ENCODE assay signal across 8 cellular contexts in the genomic region with DNA sequence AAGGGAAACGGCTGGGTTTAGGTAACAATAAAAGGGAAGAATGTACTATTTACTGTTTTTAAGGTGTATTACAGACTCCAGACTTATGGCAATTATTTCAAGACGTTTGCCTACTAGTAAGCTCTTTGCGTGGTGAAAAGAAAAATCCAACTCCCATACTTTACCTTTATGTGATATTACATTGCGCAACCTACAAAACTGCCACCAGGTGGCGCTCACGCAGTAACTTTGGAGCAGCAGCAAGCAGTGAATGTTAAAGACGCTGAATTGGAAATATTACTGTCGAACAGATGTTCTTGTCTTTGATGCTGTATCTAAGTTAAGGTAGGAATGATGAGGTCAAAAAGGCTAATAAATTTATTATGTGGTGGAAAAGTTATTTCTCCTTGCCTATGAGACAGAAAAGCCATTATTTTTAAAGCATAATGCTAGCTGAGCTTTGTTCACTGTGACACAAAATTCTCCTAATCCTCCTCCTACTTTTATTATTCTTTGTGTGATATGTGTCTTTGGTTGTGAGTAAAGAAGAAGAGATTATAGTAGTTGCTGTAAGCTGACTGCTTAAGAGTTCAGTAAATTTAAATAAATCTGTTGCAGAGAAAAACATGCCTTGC.
DNase-seq lines count a peak whose midpoint lies in the region; ATAC-seq, FAIRE-seq and TF ChIP-seq lines count a peak whose summit lies in the region.

No MANE protein-coding gene starts in this region.

- POLR2A ChIA-PET in A549 (lab: Yijun Ruan, JAX), result no interaction called here
- POLR2A ChIA-PET in MCF 10A (lab: Yijun Ruan, JAX), result interaction anchor here (0.7 to 1.1 kb wide), 3 partner anchors 21 to 386 kb away, joined by 3 read pairs; no protein-coding TSS in a partner anchor

- no peaks in the 10 kb centered on the region for H4K20me1 ChIP-seq in keratinocyte (ENCODE audit: control insufficient read depth, extremely low read depth, insufficient read depth, low read length)

- WGBS in A549 (ENCODE audit: missing lambda C conversion rate), result 7% methylated on average over 8 of the region's 8 CpGs

- no peaks in the 10 kb centered on the region for H3K79me2 ChIP-seq in keratinocyte (ENCODE audit: control insufficient read depth, insufficient read depth, low read length)

- H3K36me3 ChIP-seq in keratinocyte (ENCODE audit: control insufficient read depth in 2 of 2, extremely low read depth in 1 of 2, insufficient read depth in 2 of 2, low read length in 2 of 2), result no peaks in the 10 kb centered on the region

- no peaks in the 10 kb centered on the region for H3K9me3 Mint-ChIP-seq in MCF 10A (ENCODE audit: unreplicated experiment)

- no TSS peak for BruUV-seq in MCF 10A (replicated peaks; lab: Mats Ljungman, UMichigan)

- CTCF ChIA-PET in A549 (lab: Yijun Ruan, JAX), result interaction anchor here (0.5 to 4.9 kb wide), 14 partner anchors 9 to 1783 kb away, joined by 3 to 34 read pairs (median 3); no protein-coding TSS in a partner anchor
- CTCF ChIA-PET in MCF 10A (lab: Yijun Ruan, JAX), result interaction anchor here (0.6 to 6.6 kb wide), 34 partner anchors 10 to 999 kb away, joined by 3 to 121 read pairs (median 4); no protein-coding TSS in a partner anchor

- no peaks in the 10 kb centered on the region for H3K27me3 ChIP-seq in keratinocyte (ENCODE audit: control insufficient read depth, extremely low read depth, insufficient read depth, low read length)

- dilution Hi-C loops in keratinocyte (cut with MboI; ENCODE audit: extremely low pct_ligation_motif_present, low sequenced_read_pairs), result no loop called here

- H2AFZ ChIP-seq in keratinocyte (ENCODE audit: control insufficient read depth, low read length), result no peak overlapping the region

- TF ChIP-seq POLR2A in A549 (IDR thresholded peaks at IDR 0.05; ENCODE audit: low read length), result no peak
- TF ChIP-seq POLR2A in GM12892 (IDR thresholded peaks at IDR 0.05; ENCODE audit: low read depth, low read length), result no peak

- H3K9me1 ChIP-seq in keratinocyte (ENCODE audit: control insufficient read depth, extremely low read depth, insufficient read depth, low read length), result no peaks in the 10 kb centered on the region

- H3K27me3 Mint-ChIP-seq in MCF 10A (ENCODE audit: insufficient read depth, unreplicated experiment), result no peaks in the 10 kb centered on the region

- intact Hi-C loops in MCF 10A (cut with micrococcal nuclease), result loop anchor here (1.0 to 5.0 kb wide), 6 partner anchors 157 to 1784 kb away; no protein-coding TSS in a partner anchor

- DNase-seq in A549 (ENCODE audit: low read depth in 1 of 2, low spot score in 1 of 2) (peak; percentile 10 to 61), GM12892 (ENCODE audit: insufficient read length) (no peak), NCI-H1417 treated with DMSO at 0.1 percent for 48 hours (lab: John Stamatoyannopoulos, UW) (peak; percentile 38), MCF 10A (ENCODE audit: unreplicated experiment) (peak; percentile 83), keratinocyte (ENCODE audit: low read depth, low spot score) (peak; percentile 2)
- DNase-seq in stimulated activated CD4-positive, alpha-beta T cell treated with anti-CD3 and anti-CD28 coated beads, Interleukin-1b, Interleukin-23, amount 100 ng/mL, for 4 hours (ENCODE audit: low read depth in 2 of 2), result peak; percentile 33 to 56

- no peak overlapping the region for H3K4me3 Mint-ChIP-seq in MCF 10A (ENCODE audit: unreplicated experiment)

- no peaks in the 10 kb centered on the region for H3K4me1 Mint-ChIP-seq in MCF 10A (ENCODE audit: insufficient read depth, unreplicated experiment)

- H3K27ac ChIP-seq in A549 (no peak overlapping the region), keratinocyte (ENCODE audit: control insufficient read depth, insufficient read depth, low read length) (no peak overlapping the region)

- FAIRE-seq in A549 (lab: Jason Lieb, UNC) (no peak), GM12892 (lab: Jason Lieb, UNC) (peak; percentile 80), TTC549 (lab: Jason Lieb, UNC) (peak; percentile 46), keratinocyte (lab: Jason Lieb, UNC) (peak; percentile 48)

- TF ChIP-seq EP300 in A549 (IDR thresholded peaks at IDR 0.05), result no peak

- H3K9ac ChIP-seq in keratinocyte (ENCODE audit: control insufficient read depth, extremely low read depth, insufficient read depth, low read length), result no peak overlapping the region

- H3K9me3 ChIP-seq in A549, result no peaks in the 10 kb centered on the region
- no peaks in the 10 kb centered on the region for H3K9me3 ChIP-seq in keratinocyte (ENCODE audit: control insufficient read depth, low read depth, low read length)

- peak; percentile 77 to 85 for TF ChIP-seq RAD21 in A549 (conservative IDR thresholded peaks at IDR 0.05 in 1 of 2, IDR thresholded peaks at IDR 0.05 in 1 of 2)

- ATAC-seq in A549, result peak; percentile 76 to 85; a peak in 5 of 6 replicates
- ATAC-seq in HG02763 (IDR thresholded peaks at IDR 0.05; ENCODE audit: unreplicated experiment), result peak; percentile 83

- no peaks in the 10 kb centered on the region for H3K36me3 Mint-ChIP-seq in MCF 10A (ENCODE audit: insufficient read depth, unreplicated experiment)

- no peak overlapping the region for H3K27ac Mint-ChIP-seq in MCF 10A (ENCODE audit: low read depth, unreplicated experiment)

- peak; percentile 80 for TF ChIP-seq CTCF in A549 (IDR thresholded peaks at IDR 0.05)
- TF ChIP-seq CTCF in MCF 10A (IDR thresholded peaks at IDR 0.05; ENCODE audit: unreplicated experiment), result peak; percentile 88
- TF ChIP-seq CTCF in keratinocyte (optimal IDR thresholded peaks at IDR 0.05 in 1 of 3, IDR thresholded peaks at IDR 0.05 in 1 of 3, conservative IDR thresholded peaks at IDR 0.05 in 1 of 3; ENCODE audit: extremely low read depth in 1 of 3, insufficient read depth in 2 of 3, low read length in 3 of 3), result peak; percentile 71 to 84 (median 77)

- no peak overlapping the region for H3K4me2 ChIP-seq in A549
- H3K4me2 ChIP-seq in keratinocyte (ENCODE audit: control insufficient read depth, extremely low read depth, insufficient read depth, low read depth, low read length), result no peak overlapping the region

- H3K4me1 ChIP-seq in A549 (no peaks in the 10 kb centered on the region), keratinocyte (ENCODE audit: control insufficient read depth, extremely low read depth, insufficient read depth, low read length) (no peaks in the 10 kb centered on the region)

- no peak overlapping the region for H3K4me3 ChIP-seq in A549
- no peak overlapping the region for H3K4me3 ChIP-seq in keratinocyte (ENCODE audit: control insufficient read depth in 2 of 3, extremely low read depth in 1 of 3, insufficient read depth in 2 of 3, low read depth in 1 of 3, low read length in 3 of 3)

TF ChIP-seq in A549, 52 proteins besides CTCF, POLR2A, EP300 and RAD21:
- peak; percentile 87 for TF ChIP-seq SMC3 (IDR thresholded peaks at IDR 0.05)
- peak; percentile 91 to 98 for TF ChIP-seq CEBPB (IDR thresholded peaks at IDR 0.05)
- TF ChIP-seq, protein P1, sequence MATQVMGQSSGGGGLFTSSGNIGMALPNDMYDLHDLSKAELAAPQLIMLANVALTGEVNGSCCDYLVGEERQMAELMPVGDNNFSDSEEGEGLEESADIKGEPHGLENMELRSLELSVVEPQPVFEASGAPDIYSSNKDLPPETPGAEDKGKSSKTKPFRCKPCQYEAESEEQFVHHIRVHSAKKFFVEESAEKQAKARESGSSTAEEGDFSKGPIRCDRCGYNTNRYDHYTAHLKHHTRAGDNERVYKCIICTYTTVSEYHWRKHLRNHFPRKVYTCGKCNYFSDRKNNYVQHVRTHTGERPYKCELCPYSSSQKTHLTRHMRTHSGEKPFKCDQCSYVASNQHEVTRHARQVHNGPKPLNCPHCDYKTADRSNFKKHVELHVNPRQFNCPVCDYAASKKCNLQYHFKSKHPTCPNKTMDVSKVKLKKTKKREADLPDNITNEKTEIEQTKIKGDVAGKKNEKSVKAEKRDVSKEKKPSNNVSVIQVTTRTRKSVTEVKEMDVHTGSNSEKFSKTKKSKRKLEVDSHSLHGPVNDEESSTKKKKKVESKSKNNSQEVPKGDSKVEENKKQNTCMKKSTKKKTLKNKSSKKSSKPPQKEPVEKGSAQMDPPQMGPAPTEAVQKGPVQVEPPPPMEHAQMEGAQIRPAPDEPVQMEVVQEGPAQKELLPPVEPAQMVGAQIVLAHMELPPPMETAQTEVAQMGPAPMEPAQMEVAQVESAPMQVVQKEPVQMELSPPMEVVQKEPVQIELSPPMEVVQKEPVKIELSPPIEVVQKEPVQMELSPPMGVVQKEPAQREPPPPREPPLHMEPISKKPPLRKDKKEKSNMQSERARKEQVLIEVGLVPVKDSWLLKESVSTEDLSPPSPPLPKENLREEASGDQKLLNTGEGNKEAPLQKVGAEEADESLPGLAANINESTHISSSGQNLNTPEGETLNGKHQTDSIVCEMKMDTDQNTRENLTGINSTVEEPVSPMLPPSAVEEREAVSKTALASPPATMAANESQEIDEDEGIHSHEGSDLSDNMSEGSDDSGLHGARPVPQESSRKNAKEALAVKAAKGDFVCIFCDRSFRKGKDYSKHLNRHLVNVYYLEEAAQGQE (IDR thresholded peaks at IDR 0.05), result no peak
- TF ChIP-seq EHF (CRISPR knock-in tag; IDR thresholded peaks at IDR 0.05), result no peak
